8 cellular contexts compared by ENCODE assay signal in genomic region chr17:81094744-81095607, GRCh38.
DNase-seq lines count a peak whose midpoint lies in the region; ATAC-seq and TF ChIP-seq lines count a peak whose summit lies in the region.

No MANE protein-coding gene starts in this region.

- H3K9me3 Mint-ChIP-seq in activated naive CD4-positive, alpha-beta T cell treated with anti-CD3 and anti-CD28 coated beads, Interleukin-2, amount 50 U/mL, for 24 hours = no peaks in the 10 kb centered on the region

- H3K4me1 Mint-ChIP-seq in activated naive CD4-positive, alpha-beta T cell treated with anti-CD3 and anti-CD28 coated beads, Interleukin-2, amount 50 U/mL, for 24 hours = peaks cover 24% of the 10 kb centered on the region

- no peaks in the 10 kb centered on the region for H3K27me3 ChIP-seq in SJSA1 (replicated peaks)
- H3K27me3 ChIP-seq in thyroid gland = no peaks in the 10 kb centered on the region

- H3K27ac Mint-ChIP-seq in activated naive CD4-positive, alpha-beta T cell treated with anti-CD3 and anti-CD28 coated beads, Interleukin-2, amount 50 U/mL, for 24 hours = no peak overlapping the region

- H3K36me3 ChIP-seq in SJSA1 = peaks cover 21% of the 10 kb centered on the region
- H3K36me3 ChIP-seq in thyroid gland = peaks cover 2% of the 10 kb centered on the region in 2 donors

- peak in 1 of 2 donors; percentile 71 for TF ChIP-seq POLR2A in thyroid gland (IDR thresholded peaks at IDR 0.05)

- ATAC-seq in HG03521 (IDR thresholded peaks at IDR 0.05; ENCODE audit: unreplicated experiment) = no peak

- H3K27ac ChIP-seq in SJSA1 (peak overlapping the region; percentile 83), thyroid gland (peak overlapping the region; percentile 92 to 96 (median 95))

- H3K27me3 Mint-ChIP-seq in activated naive CD4-positive, alpha-beta T cell treated with anti-CD3 and anti-CD28 coated beads, Interleukin-2, amount 50 U/mL, for 24 hours = no peaks in the 10 kb centered on the region

- WGBS in thyroid gland, 2 donors = 23% methylated on average over 20 to 32 of the region's 33 CpGs

- H3K9me3 ChIP-seq in SJSA1 (replicated peaks) = no peaks in the 10 kb centered on the region
- no peaks in the 10 kb centered on the region for H3K9me3 ChIP-seq in thyroid gland

- DNase-seq in CD1c-positive myeloid dendritic cell (ENCODE audit: extremely low spot score) = peak; percentile 90
- peak; percentile 100 for DNase-seq in M059J (ENCODE audit: low read depth)
- DNase-seq in SJSA1 (ENCODE audit: low read depth in 1 of 2, low spot score in 2 of 2) = peak; percentile 100
- DNase-seq in glomerular visceral epithelial cell (ENCODE audit: extremely low spot score) = peak; percentile 100
- DNase-seq in posterior cingulate gyrus = peak; percentile 61 to 98 (median 85)
- peak; percentile 97 to 98 for DNase-seq in thyroid gland

- H3K4me1 ChIP-seq in SJSA1 (replicated peaks) (peaks cover 47% of the 10 kb centered on the region), thyroid gland (peaks cover 31 to 48% of the 10 kb centered on the region in 2 donors)

- H3K4me3 ChIP-seq in SJSA1 (no peak overlapping the region), thyroid gland (replicated peaks in 1 of 3) (no peak overlapping the region)

- no peaks in the 10 kb centered on the region for H3K36me3 Mint-ChIP-seq in activated naive CD4-positive, alpha-beta T cell treated with anti-CD3 and anti-CD28 coated beads, Interleukin-2, amount 50 U/mL, for 24 hours

- H3K4me3 Mint-ChIP-seq in activated naive CD4-positive, alpha-beta T cell treated with anti-CD3 and anti-CD28 coated beads, Interleukin-2, amount 50 U/mL, for 24 hours = peak overlapping the region; percentile 23

- peak in 2 of 6 experiments; percentile 3 to 22 for TF ChIP-seq CTCF in thyroid gland (IDR thresholded peaks at IDR 0.05)

- intact Hi-C loops in posterior cingulate gyrus (cut with DNase I) (loop anchor here (5.0 kb wide), 1 partner anchor 68 kb away; no protein-coding TSS in a partner anchor), thyroid gland (cut with DNase I) (no loop called here)
